Comparison of ENCODE assay signal across 8 cellular contexts in genomic region chr19:7652061-7652641, GRCh38. TPM values are rescaled to one million over a fixed set of nuclear protein-coding genes. Genes with fewer than 3 reads are reported as not detected.
DNase-seq lines count a peak whose midpoint lies in the region; ATAC-seq and TF ChIP-seq lines count a peak whose summit lies in the region.

No MANE protein-coding gene starts in this region.

- peak; percentile 99 for TF ChIP-seq CTCF in liver (IDR thresholded peaks at IDR 0.05; ENCODE audit: low read depth, low read length, missing input control)

- DNase-seq in NCI-H69 (lab: John Stamatoyannopoulos, UW) (peak; percentile 89), dedifferentiated amniotic fluid mesenchymal stem cell (ENCODE audit: extremely low spot score) (peak; percentile 57)
- DNase-seq in activated CD4-positive, alpha-beta T cell treated with anti-CD3 and anti-CD28 coated beads, Interleukin-2, amount 50 U/mL, for 24 hours (ENCODE audit: low read depth in 1 of 2, low spot score in 1 of 2), result peak; percentile 75 to 89
- peak; percentile 85 for DNase-seq in stimulated activated CD4-positive, alpha-beta T cell treated with anti-CD3 and anti-CD28 coated beads, Interleukin-4, amount 100 ng/mL, for 1 hour

- peak overlapping the region; percentile 53 for H3K4me3 ChIP-seq in BLaER1
- no peak overlapping the region for H3K4me3 ChIP-seq in liver (ENCODE audit: low read depth in 1 of 3, low read length in 3 of 3)

- H3K9ac ChIP-seq in BLaER1, result peak overlapping the region; percentile 40; the same call in 1 of the 2 replicates
- peak overlapping the region in 1 of 2 donors; percentile 47 for H3K9ac ChIP-seq in liver (ENCODE audit: low read depth in 1 of 2, low read length in 2 of 2)

- H3K27me3 ChIP-seq in BLaER1 (no peaks in the 10 kb centered on the region), liver (ENCODE audit: control insufficient read depth in 4 of 4, insufficient read depth in 4 of 4, low read length in 3 of 4) (no peaks in the 10 kb centered on the region)

- H3K4me1 ChIP-seq in BLaER1 (peaks cover 30% of the 10 kb centered on the region), liver (ENCODE audit: control insufficient read depth in 4 of 4, insufficient read depth in 4 of 4, low read length in 3 of 4) (peaks cover 0 to 7% (median 2%) of the 10 kb centered on the region in 4 donors)

- H3K9me3 ChIP-seq in BLaER1 (no peaks in the 10 kb centered on the region), liver (ENCODE audit: control insufficient read depth in 4 of 4, low read length in 3 of 4) (no peaks in the 10 kb centered on the region)

- peak overlapping the region; percentile 43; the same call in 1 of the 2 replicates for H3K27ac ChIP-seq in BLaER1
- peak overlapping the region; percentile 51 to 69 for H3K27ac ChIP-seq in liver (ENCODE audit: low read depth in 1 of 2, low read length in 2 of 2)

- peak; percentile 79 for TF ChIP-seq RAD21 in liver (IDR thresholded peaks at IDR 0.05)

- H3K36me3 ChIP-seq in BLaER1, result peaks cover 13% of the 10 kb centered on the region
- no peaks in the 10 kb centered on the region for H3K36me3 ChIP-seq in liver (ENCODE audit: control insufficient read depth in 4 of 4, insufficient read depth in 3 of 4, low read depth in 1 of 4, low read length in 3 of 4)

- no peaks in the 10 kb centered on the region for H4K20me1 ChIP-seq in BLaER1

- peak overlapping the region; percentile 77 for H3K4me2 ChIP-seq in BLaER1

- ATAC-seq in HG02798 (IDR thresholded peaks at IDR 0.05; ENCODE audit: poor library complexity, unreplicated experiment) (peak; percentile 55), HG02884 (IDR thresholded peaks at IDR 0.05; ENCODE audit: unreplicated experiment) (no peak)

- 3% methylated on average over 28 of the region's 28 CpGs for WGBS in liver

TF ChIP-seq in liver, 16 proteins besides CTCF, POLR2A, EP300 and RAD21:
- TF ChIP-seq REST (IDR thresholded peaks at IDR 0.05) (peak; percentile 37), TAF1 (conservative IDR thresholded peaks at IDR 0.05) (no peak), HNF4A (conservative IDR thresholded peaks at IDR 0.05) (peak; percentile 58 to 70), FOXA1 (IDR thresholded peaks at IDR 0.05) (peak; percentile 40), ZBTB33 (IDR thresholded peaks at IDR 0.05) (no peak), JUND (IDR thresholded peaks at IDR 0.05) (peak; percentile 58 to 66), YY1 (IDR thresholded peaks at IDR 0.05) (peak; percentile 66), MAX (IDR thresholded peaks at IDR 0.05) (no peak), HNF4G (IDR thresholded peaks at IDR 0.05) (no peak), FOXA2 (IDR thresholded peaks at IDR 0.05) (no peak), RXRA (IDR thresholded peaks at IDR 0.05) (peak; percentile 94 to 95), ATF3 (IDR thresholded peaks at IDR 0.05) (peak; percentile 86), SP1 (IDR thresholded peaks at IDR 0.05) (peak; percentile 88), NR2F2 (IDR thresholded peaks at IDR 0.05) (peak; percentile 65), GABPA (IDR thresholded peaks at IDR 0.05 in 1 of 2, conservative IDR thresholded peaks at IDR 0.05 in 1 of 2) (no peak), EGR1 (IDR thresholded peaks at IDR 0.05; ENCODE audit: low read depth in 2 of 2) (no peak)

RNA-seq across cellular contexts. Expression of gene STXBP2, which starts 15.2 kb away (rescaled TPM):
- 10 to 100 TPM; 25.9 to 32.7 TPM for total RNA-seq in liver
- polyA plus RNA-seq in liver, result 10 to 100 TPM; 26.8 to 27.5 TPM

RNA-seq across cellular contexts. Expression of gene RETN, which starts 16.7 kb away (rescaled TPM):
- total RNA-seq in liver, result 10 to 100 TPM in 1 of 2 donors, not detected in 1; 11.5 TPM
- 1 to 10 TPM in 1 of 2 donors, not detected in 1; 1.9 TPM for polyA plus RNA-seq in liver

RNA-seq across cellular contexts. Expression of gene PCP2, which starts 18.6 kb away (rescaled TPM):
- total RNA-seq in liver, result not detected
- under 1 TPM; 0.08 to 0.25 TPM for polyA plus RNA-seq in liver

RNA-seq across cellular contexts. Expression of gene PET100, which starts 22.6 kb away (rescaled TPM):
- total RNA-seq in liver, result 10 to 100 TPM in 1 of 2 donors, 1 to 10 TPM in 1; 4.8 to 22.0 TPM
- polyA plus RNA-seq in liver, result 100 to 1,000 TPM in 1 of 2 donors, 10 to 100 TPM in 1; 31.5 to 225 TPM

RNA-seq across cellular contexts. Expression of gene XAB2, which starts 22.8 kb away (rescaled TPM):
- total RNA-seq in liver, result 10 to 100 TPM; 17.2 to 21.3 TPM
- polyA plus RNA-seq in liver, result 10 to 100 TPM in 1 of 2 donors, 1 to 10 TPM in 1; 5.1 to 13.3 TPM
